8 cellular contexts compared by ENCODE assay signal in genomic region chr12:76763746-76764675, GRCh38. TPM values are rescaled to one million over a fixed set of nuclear protein-coding genes. Genes with fewer than 3 reads are reported as not detected.
DNase-seq lines count a peak whose midpoint lies in the region; ATAC-seq and TF ChIP-seq lines count a peak whose summit lies in the region.

ZDHHC17 (plus strand) TSS chr12:76764115; CDS start chr12:76764237, 122 bp downstream.

- no peaks in the 10 kb centered on the region for H3K27me3 Mint-ChIP-seq in activated T-cell treated with anti-CD3 and anti-CD28 coated beads, Interleukin-2, amount 50 U/mL, for 24 hours

- H3K9me3 ChIP-seq in esophagus (ENCODE audit: control insufficient read depth in 2 of 2, insufficient read depth in 1 of 2, low read depth in 1 of 2, low read length in 1 of 2) (no peaks in the 10 kb centered on the region), mucosa of stomach (ENCODE audit: control insufficient read depth, low read length) (no peaks in the 10 kb centered on the region)

- H3K27me3 ChIP-seq in esophagus (ENCODE audit: control insufficient read depth in 1 of 2, insufficient read depth in 2 of 2, low read length in 2 of 2) (no peaks in the 10 kb centered on the region), mucosa of stomach (ENCODE audit: control insufficient read depth, insufficient read depth, low read length) (no peaks in the 10 kb centered on the region)

- no peaks in the 10 kb centered on the region for H3K9me3 Mint-ChIP-seq in activated T-cell treated with anti-CD3 and anti-CD28 coated beads, Interleukin-2, amount 50 U/mL, for 24 hours

- H3K36me3 ChIP-seq in esophagus (ENCODE audit: control insufficient read depth in 2 of 2, insufficient read depth in 2 of 2, low read length in 1 of 2) = no peaks in the 10 kb centered on the region
- H3K36me3 ChIP-seq in mucosa of stomach (ENCODE audit: control insufficient read depth, insufficient read depth, low read length) = no peaks in the 10 kb centered on the region

- 0 to 1% methylated on average over 78 to 93 of the region's 93 CpGs for WGBS in esophagus, 2 donors

- peak within 1 kb of the TSS; percentile 73 to 81 for H3K4me3 ChIP-seq in esophagus (ENCODE audit: low read depth in 1 of 2, low read length in 2 of 2)
- peak within 1 kb of the TSS; percentile 81 for H3K4me3 ChIP-seq in mucosa of stomach (ENCODE audit: low read length)

- peak; percentile 89 for ATAC-seq in GM21723 (IDR thresholded peaks at IDR 0.05; ENCODE audit: unreplicated experiment)

- DNase-seq in DMS53 (lab: John Stamatoyannopoulos, UW) (peak; percentile 99), KG1 (lab: John Stamatoyannopoulos, UW) (peak; percentile 85)
- DNase-seq in activated T-cell treated with anti-CD3 and anti-CD28 coated beads, Interleukin-2, amount 50 U/mL, for 24 hours = peak; percentile 96
- peak; percentile 91 for DNase-seq in stimulated activated CD8-positive, alpha-beta memory T cell treated with anti-CD3 and anti-CD28 coated beads, Interleukin-4, amount 100 ng/mL, for 48 hours

- peak within 1 kb of the TSS; percentile 98 for H3K27ac Mint-ChIP-seq in activated T-cell treated with anti-CD3 and anti-CD28 coated beads, Interleukin-2, amount 50 U/mL, for 24 hours

- H3K4me1 ChIP-seq in esophagus (ENCODE audit: control insufficient read depth in 2 of 2, insufficient read depth in 2 of 2, low read length in 1 of 2) = peaks cover 0 to 4% of the 10 kb centered on the region in 2 donors
- H3K4me1 ChIP-seq in mucosa of stomach (ENCODE audit: control insufficient read depth, insufficient read depth, low read length) = peaks cover 8% of the 10 kb centered on the region

- H3K36me3 Mint-ChIP-seq in activated T-cell treated with anti-CD3 and anti-CD28 coated beads, Interleukin-2, amount 50 U/mL, for 24 hours (ENCODE audit: low read depth) = peaks cover 18% of the 10 kb centered on the region

- H3K9ac ChIP-seq in mucosa of stomach (ENCODE audit: low read length) = peak within 1 kb of the TSS; percentile 91

- H3K4me1 Mint-ChIP-seq in activated T-cell treated with anti-CD3 and anti-CD28 coated beads, Interleukin-2, amount 50 U/mL, for 24 hours (ENCODE audit: low read depth) = peaks cover 44% of the 10 kb centered on the region

- H3K27ac ChIP-seq in esophagus (ENCODE audit: low read depth in 2 of 2, low read length in 1 of 2) = peak within 1 kb of the TSS; percentile 94 to 99

- H3K4me3 Mint-ChIP-seq in activated T-cell treated with anti-CD3 and anti-CD28 coated beads, Interleukin-2, amount 50 U/mL, for 24 hours = peak within 1 kb of the TSS; percentile 99

TF ChIP-seq in PFSK-1, 5 proteins besides CTCF, POLR2A, EP300 and RAD21:
- TF ChIP-seq SIN3A (IDR thresholded peaks at IDR 0.05; ENCODE audit: borderline replicate concordance, insufficient read depth, low read length) (peak; percentile 37; the same call in 1 of the 2 replicates), FOXP2 (optimal IDR thresholded peaks at IDR 0.05; ENCODE audit: borderline replicate concordance, extremely low read depth, extremely low read length, insufficient read depth) (peak; percentile 43), POLR2AphosphoS5 (IDR thresholded peaks at IDR 0.05; ENCODE audit: low read depth, low read length) (peak; percentile 82), REST (IDR thresholded peaks at IDR 0.05; ENCODE audit: insufficient read depth in 1 of 2, low read depth in 2 of 2, low read length in 2 of 2) (peak in 1 of 2 experiments; percentile 28; a peak in 1 of 4 replicates), TAF1 (IDR thresholded peaks at IDR 0.05; ENCODE audit: borderline replicate concordance, insufficient read depth, low read length) (peak; percentile 92)

RNA-seq across cellular contexts. Expression of gene ZDHHC17, which starts in this region (rescaled TPM):
- polyA plus RNA-seq in PFSK-1 (2012; ENCODE audit: insufficient read length, low read depth) = 8.0 TPM
- 1 to 10 TPM; 5.3 to 6.6 TPM for polyA plus RNA-seq in esophagus

Comparison
In these comparisons a context has a peak if more than half of its experiments do, and no peak if none do; other contexts are left out.
1. Peak in every context shown above with its lines: DNase-seq, ATAC-seq, H3K4me3 ChIP-seq and H3K27ac ChIP-seq.